Comparison of ENCODE assay signal across 8 cellular contexts in genomic region chr6:136647363-136647763, GRCh38.
DNase-seq lines count a peak whose midpoint lies in the region; ATAC-seq lines count a peak whose summit lies in the region.

No MANE protein-coding gene starts in this region.

- no peak overlapping the region for H3K4me3 Mint-ChIP-seq in stimulated activated naive B cell treated with anti-CD40 and anti-IgM and Interleukin-4, amounts not matched to agents 10 μg/mL and 1 μg/mL and 100 μg/mL, for 72 hours

- ATAC-seq in HG03139 (IDR thresholded peaks at IDR 0.05; ENCODE audit: unreplicated experiment) (peak; percentile 73), left ventricle myocardium superior (peak; percentile 40)
- peak; percentile 92 to 94 for ATAC-seq in stimulated activated naive B cell treated with anti-CD40 and anti-IgM and Interleukin-4, amounts not matched to agents 10 μg/mL and 1 μg/mL and 100 μg/mL, for 72 hours (replicated peaks)

- H3K4me1 Mint-ChIP-seq in stimulated activated naive B cell treated with anti-CD40 and anti-IgM and Interleukin-4, amounts not matched to agents 10 μg/mL and 1 μg/mL and 100 μg/mL, for 72 hours: no peaks in the 10 kb centered on the region

- DNase-seq in SIG-M5 treated with dmso at 0.1 percent for 504 hours (lab: John Stamatoyannopoulos, UW; ENCODE audit: unreplicated experiment) (peak; percentile 3), SIG-M5 (lab: John Stamatoyannopoulos, UW) (no peak), activated T-cell treated with anti-CD3 and anti-CD28 coated beads for 24 hours (ENCODE audit: low read depth) (peak; percentile 24), left ventricle myocardium superior (no peak), HT-29 (ENCODE audit: low spot score) (no peak), pons (ENCODE audit: low spot score) (no peak)
- DNase-seq in stimulated activated naive B cell treated with anti-CD40 and anti-IgM and Interleukin-4, amounts not matched to agents 10 μg/mL and 1 μg/mL and 100 μg/mL, for 72 hours: peak; percentile 33

- intact Hi-C loops in left ventricle myocardium superior (cut with micrococcal nuclease): no loop called here

- no peak overlapping the region for H3K27ac Mint-ChIP-seq in stimulated activated naive B cell treated with anti-CD40 and anti-IgM and Interleukin-4, amounts not matched to agents 10 μg/mL and 1 μg/mL and 100 μg/mL, for 72 hours

- no peaks in the 10 kb centered on the region for H3K9me3 Mint-ChIP-seq in stimulated activated naive B cell treated with anti-CD40 and anti-IgM and Interleukin-4, amounts not matched to agents 10 μg/mL and 1 μg/mL and 100 μg/mL, for 72 hours

- no peaks in the 10 kb centered on the region for H3K27me3 Mint-ChIP-seq in stimulated activated naive B cell treated with anti-CD40 and anti-IgM and Interleukin-4, amounts not matched to agents 10 μg/mL and 1 μg/mL and 100 μg/mL, for 72 hours

- no peaks in the 10 kb centered on the region for H3K36me3 Mint-ChIP-seq in stimulated activated naive B cell treated with anti-CD40 and anti-IgM and Interleukin-4, amounts not matched to agents 10 μg/mL and 1 μg/mL and 100 μg/mL, for 72 hours

Comparison
In these comparisons a context has a peak if more than half of its experiments do, and no peak if none do; other contexts are left out.
1. DNase-seq: peak in SIG-M5 treated with dmso at 0.1 percent for 504 hours (single experiment), activated T-cell treated with anti-CD3 and anti-CD28 coated beads for 24 hours (single experiment) and stimulated activated naive B cell treated with anti-CD40 and anti-IgM and Interleukin-4, amounts not matched to agents 10 μg/mL and 1 μg/mL and 100 μg/mL, for 72 hours (single experiment); none in SIG-M5 (single experiment), left ventricle myocardium superior (single experiment), HT-29 (single experiment) and pons (single experiment).
2. ATAC-seq: peak in every context shown above with its lines; median percentile 93 in stimulated activated naive B cell treated with anti-CD40 and anti-IgM and Interleukin-4, amounts not matched to agents 10 μg/mL and 1 μg/mL and 100 μg/mL, for 72 hours; 73 in HG03139; 40 in left ventricle myocardium superior.